Comparison of ENCODE assay signal across 1 cellular context in the genomic region with DNA sequence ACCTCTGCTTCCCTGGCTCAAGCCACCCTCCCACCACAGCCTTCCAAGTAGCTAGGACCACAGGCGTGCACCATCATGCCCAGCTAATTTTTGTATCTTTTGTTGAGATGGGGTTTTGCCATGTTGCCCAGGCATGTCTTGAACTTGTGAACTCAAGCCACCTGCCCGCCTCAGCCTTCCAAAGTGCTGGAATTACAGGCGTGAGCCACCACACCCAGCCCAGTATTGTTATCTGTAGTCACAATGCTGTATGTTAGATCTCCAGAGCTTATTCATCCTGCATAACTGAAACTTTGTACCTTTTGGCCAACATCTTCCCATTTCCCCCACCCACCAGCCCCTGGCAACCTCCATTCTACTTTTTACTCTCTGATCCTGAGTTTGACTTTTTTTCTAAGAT.
TF ChIP-seq lines count a peak whose summit lies in the region.

No MANE protein-coding gene starts in this region.

TF ChIP-seq in A549, 52 proteins besides CTCF, POLR2A, EP300 and RAD21 (continued from another document):
- TF ChIP-seq, protein P1, sequence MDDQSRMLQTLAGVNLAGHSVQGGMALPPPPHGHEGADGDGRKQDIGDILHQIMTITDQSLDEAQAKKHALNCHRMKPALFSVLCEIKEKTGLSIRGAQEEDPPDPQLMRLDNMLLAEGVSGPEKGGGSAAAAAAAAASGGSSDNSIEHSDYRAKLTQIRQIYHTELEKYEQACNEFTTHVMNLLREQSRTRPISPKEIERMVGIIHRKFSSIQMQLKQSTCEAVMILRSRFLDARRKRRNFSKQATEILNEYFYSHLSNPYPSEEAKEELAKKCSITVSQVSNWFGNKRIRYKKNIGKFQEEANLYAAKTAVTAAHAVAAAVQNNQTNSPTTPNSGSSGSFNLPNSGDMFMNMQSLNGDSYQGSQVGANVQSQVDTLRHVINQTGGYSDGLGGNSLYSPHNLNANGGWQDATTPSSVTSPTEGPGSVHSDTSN (IDR thresholded peaks at IDR 0.05) = no peak
- TF ChIP-seq POLR2AphosphoS2 (conservative IDR thresholded peaks at IDR 0.05; ENCODE audit: low read length) = no peak
